ENCODE assay signal across 1 cellular context in the genomic region with DNA sequence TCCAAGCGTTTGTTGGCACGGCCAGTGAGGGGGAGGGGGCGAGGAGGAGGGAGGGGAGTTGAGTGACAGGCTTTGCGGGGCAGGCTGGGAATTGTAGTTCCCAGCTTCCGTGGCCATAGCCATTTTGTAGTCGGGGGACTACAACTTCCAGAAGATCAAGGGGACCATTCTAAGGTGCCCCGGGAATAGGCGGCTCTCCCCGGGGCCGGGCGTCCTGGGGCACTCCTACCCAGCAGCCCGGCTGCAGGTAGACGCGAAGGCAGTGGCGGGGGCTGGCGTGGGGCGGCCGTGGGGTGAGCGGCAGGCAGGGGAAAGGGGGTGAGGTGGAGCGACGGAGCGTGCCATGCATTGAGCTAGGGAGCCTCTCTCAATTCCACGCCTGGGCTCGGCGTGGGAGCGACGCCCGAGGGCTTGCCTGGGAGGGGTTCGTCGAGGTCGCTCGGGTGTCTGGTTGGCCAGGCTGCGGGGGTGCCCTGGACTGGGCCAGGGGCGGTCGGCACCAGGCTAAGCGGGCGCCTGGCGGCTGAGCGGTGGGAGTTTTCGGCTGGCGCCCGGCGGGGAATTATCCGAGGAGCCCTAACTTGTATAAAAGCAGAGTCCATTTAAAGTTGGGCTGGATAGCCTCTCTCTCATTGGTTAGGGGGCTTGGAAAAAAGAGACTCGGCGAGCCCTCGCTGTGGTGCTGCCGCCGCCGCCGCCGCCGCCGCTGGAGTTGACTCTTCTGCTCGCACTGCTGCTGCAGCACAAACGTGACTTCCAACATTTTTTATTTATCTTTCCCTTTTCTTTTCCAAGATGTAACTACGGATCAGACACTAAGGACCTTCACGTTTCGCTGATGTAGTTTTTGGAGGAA.
TF ChIP-seq lines count a peak whose summit lies in the region.

A gene (plus strand): TSS at position 709 of the 856 bp plus-strand sequence. CDS start 471 bp downstream, outside the sequence.

TF ChIP-seq in HepG2, 621 proteins besides CTCF, POLR2A, EP300 and RAD21 (continued from another document and continues in another):
- TF ChIP-seq ZNF563 (CRISPR knock-in tag; IDR thresholded peaks at IDR 0.05) (peak; percentile 71; the same call in 1 of the 2 replicates), GABPB1 (CRISPR knock-in tag; IDR thresholded peaks at IDR 0.05) (peak; percentile 85), KAT8 (CRISPR knock-in tag; IDR thresholded peaks at IDR 0.05) (peak; percentile 76), FOXJ3 (CRISPR knock-in tag; IDR thresholded peaks at IDR 0.05; ENCODE audit: borderline replicate concordance) (peak; percentile 4; the same call in 1 of the 2 replicates), ZNF558 (CRISPR knock-in tag; IDR thresholded peaks at IDR 0.05; ENCODE audit: borderline replicate concordance) (no peak), NFYC (CRISPR knock-in tag; IDR thresholded peaks at IDR 0.05) (peak; percentile 67), TGIF2 (CRISPR knock-in tag; IDR thresholded peaks at IDR 0.05) (no peak; the same call in 1 of the 2 replicates), ZNF251 (CRISPR knock-in tag; IDR thresholded peaks at IDR 0.05) (0 out of 2 replicates have a peak, but pooled peaks have one; percentile 35), REL (CRISPR knock-in tag; conservative IDR thresholded peaks at IDR 0.05) (no peak), PHF20 (CRISPR knock-in tag; IDR thresholded peaks at IDR 0.05) (no peak; the same call in 1 of the 2 replicates), MYNN (CRISPR knock-in tag; IDR thresholded peaks at IDR 0.05; ENCODE audit: low read depth) (no peak), ZBTB7A (CRISPR knock-in tag; IDR thresholded peaks at IDR 0.05) (no peak), NFIC (IDR thresholded peaks at IDR 0.05; ENCODE audit: low read length) (no peak), MXI1 (IDR thresholded peaks at IDR 0.05; ENCODE audit: borderline replicate concordance, low read depth, low read length) (peak; percentile 63; the same call in 1 of the 3 replicates), ZNF776 (CRISPR knock-in tag; IDR thresholded peaks at IDR 0.05) (no peak), SCMH1 (CRISPR knock-in tag; IDR thresholded peaks at IDR 0.05; ENCODE audit: borderline replicate concordance) (no peak), MIXL1 (CRISPR knock-in tag; IDR thresholded peaks at IDR 0.05) (0 out of 2 replicates have a peak, but pooled peaks have one; percentile 19), NCOA1 (CRISPR knock-in tag; IDR thresholded peaks at IDR 0.05) (peak; percentile 90), ZBTB1 (CRISPR knock-in tag; IDR thresholded peaks at IDR 0.05; ENCODE audit: borderline replicate concordance) (no peak)
- TF ChIP-seq, protein P1, sequence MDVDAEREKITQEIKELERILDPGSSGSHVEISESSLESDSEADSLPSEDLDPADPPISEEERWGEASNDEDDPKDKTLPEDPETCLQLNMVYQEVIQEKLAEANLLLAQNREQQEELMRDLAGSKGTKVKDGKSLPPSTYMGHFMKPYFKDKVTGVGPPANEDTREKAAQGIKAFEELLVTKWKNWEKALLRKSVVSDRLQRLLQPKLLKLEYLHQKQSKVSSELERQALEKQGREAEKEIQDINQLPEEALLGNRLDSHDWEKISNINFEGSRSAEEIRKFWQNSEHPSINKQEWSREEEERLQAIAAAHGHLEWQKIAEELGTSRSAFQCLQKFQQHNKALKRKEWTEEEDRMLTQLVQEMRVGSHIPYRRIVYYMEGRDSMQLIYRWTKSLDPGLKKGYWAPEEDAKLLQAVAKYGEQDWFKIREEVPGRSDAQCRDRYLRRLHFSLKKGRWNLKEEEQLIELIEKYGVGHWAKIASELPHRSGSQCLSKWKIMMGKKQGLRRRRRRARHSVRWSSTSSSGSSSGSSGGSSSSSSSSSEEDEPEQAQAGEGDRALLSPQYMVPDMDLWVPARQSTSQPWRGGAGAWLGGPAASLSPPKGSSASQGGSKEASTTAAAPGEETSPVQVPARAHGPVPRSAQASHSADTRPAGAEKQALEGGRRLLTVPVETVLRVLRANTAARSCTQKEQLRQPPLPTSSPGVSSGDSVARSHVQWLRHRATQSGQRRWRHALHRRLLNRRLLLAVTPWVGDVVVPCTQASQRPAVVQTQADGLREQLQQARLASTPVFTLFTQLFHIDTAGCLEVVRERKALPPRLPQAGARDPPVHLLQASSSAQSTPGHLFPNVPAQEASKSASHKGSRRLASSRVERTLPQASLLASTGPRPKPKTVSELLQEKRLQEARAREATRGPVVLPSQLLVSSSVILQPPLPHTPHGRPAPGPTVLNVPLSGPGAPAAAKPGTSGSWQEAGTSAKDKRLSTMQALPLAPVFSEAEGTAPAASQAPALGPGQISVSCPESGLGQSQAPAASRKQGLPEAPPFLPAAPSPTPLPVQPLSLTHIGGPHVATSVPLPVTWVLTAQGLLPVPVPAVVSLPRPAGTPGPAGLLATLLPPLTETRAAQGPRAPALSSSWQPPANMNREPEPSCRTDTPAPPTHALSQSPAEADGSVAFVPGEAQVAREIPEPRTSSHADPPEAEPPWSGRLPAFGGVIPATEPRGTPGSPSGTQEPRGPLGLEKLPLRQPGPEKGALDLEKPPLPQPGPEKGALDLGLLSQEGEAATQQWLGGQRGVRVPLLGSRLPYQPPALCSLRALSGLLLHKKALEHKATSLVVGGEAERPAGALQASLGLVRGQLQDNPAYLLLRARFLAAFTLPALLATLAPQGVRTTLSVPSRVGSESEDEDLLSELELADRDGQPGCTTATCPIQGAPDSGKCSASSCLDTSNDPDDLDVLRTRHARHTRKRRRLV (CRISPR knock-in tag; IDR thresholded peaks at IDR 0.05): 0 out of 2 replicates have a peak, but pooled peaks have one; percentile 37
- TF ChIP-seq, protein P2, sequence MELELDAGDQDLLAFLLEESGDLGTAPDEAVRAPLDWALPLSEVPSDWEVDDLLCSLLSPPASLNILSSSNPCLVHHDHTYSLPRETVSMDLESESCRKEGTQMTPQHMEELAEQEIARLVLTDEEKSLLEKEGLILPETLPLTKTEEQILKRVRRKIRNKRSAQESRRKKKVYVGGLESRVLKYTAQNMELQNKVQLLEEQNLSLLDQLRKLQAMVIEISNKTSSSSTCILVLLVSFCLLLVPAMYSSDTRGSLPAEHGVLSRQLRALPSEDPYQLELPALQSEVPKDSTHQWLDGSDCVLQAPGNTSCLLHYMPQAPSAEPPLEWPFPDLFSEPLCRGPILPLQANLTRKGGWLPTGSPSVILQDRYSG (CRISPR knock-in tag; IDR thresholded peaks at IDR 0.05): no peak; the same call in 1 of the 2 replicates
- TF ChIP-seq, protein P3, sequence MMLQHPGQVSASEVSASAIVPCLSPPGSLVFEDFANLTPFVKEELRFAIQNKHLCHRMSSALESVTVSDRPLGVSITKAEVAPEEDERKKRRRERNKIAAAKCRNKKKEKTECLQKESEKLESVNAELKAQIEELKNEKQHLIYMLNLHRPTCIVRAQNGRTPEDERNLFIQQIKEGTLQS (CRISPR knock-in tag; IDR thresholded peaks at IDR 0.05): no peak
- TF ChIP-seq, protein P4, sequence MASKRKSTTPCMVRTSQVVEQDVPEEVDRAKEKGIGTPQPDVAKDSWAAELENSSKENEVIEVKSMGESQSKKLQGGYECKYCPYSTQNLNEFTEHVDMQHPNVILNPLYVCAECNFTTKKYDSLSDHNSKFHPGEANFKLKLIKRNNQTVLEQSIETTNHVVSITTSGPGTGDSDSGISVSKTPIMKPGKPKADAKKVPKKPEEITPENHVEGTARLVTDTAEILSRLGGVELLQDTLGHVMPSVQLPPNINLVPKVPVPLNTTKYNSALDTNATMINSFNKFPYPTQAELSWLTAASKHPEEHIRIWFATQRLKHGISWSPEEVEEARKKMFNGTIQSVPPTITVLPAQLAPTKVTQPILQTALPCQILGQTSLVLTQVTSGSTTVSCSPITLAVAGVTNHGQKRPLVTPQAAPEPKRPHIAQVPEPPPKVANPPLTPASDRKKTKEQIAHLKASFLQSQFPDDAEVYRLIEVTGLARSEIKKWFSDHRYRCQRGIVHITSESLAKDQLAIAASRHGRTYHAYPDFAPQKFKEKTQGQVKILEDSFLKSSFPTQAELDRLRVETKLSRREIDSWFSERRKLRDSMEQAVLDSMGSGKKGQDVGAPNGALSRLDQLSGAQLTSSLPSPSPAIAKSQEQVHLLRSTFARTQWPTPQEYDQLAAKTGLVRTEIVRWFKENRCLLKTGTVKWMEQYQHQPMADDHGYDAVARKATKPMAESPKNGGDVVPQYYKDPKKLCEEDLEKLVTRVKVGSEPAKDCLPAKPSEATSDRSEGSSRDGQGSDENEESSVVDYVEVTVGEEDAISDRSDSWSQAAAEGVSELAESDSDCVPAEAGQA (IDR thresholded peaks at IDR 0.05; ENCODE audit: low read depth): peak; percentile 20; the same call in 1 of the 2 replicates
- TF ChIP-seq, protein P4 (CRISPR knock-in tag; IDR thresholded peaks at IDR 0.05; ENCODE audit: borderline replicate concordance): no peak
- TF ChIP-seq, protein P5, sequence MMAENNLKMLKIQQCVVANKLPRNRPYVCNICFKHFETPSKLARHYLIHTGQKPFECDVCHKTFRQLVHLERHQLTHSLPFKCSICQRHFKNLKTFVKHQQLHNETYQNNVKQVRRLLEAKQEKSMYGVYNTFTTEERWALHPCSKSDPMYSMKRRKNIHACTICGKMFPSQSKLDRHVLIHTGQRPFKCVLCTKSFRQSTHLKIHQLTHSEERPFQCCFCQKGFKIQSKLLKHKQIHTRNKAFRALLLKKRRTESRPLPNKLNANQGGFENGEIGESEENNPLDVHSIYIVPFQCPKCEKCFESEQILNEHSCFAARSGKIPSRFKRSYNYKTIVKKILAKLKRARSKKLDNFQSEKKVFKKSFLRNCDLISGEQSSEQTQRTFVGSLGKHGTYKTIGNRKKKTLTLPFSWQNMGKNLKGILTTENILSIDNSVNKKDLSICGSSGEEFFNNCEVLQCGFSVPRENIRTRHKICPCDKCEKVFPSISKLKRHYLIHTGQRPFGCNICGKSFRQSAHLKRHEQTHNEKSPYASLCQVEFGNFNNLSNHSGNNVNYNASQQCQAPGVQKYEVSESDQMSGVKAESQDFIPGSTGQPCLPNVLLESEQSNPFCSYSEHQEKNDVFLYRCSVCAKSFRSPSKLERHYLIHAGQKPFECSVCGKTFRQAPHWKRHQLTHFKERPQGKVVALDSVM (CRISPR knock-in tag; IDR thresholded peaks at IDR 0.05): 0 out of 2 replicates have a peak, but pooled peaks have one; percentile 19
- TF ChIP-seq, protein P6, sequence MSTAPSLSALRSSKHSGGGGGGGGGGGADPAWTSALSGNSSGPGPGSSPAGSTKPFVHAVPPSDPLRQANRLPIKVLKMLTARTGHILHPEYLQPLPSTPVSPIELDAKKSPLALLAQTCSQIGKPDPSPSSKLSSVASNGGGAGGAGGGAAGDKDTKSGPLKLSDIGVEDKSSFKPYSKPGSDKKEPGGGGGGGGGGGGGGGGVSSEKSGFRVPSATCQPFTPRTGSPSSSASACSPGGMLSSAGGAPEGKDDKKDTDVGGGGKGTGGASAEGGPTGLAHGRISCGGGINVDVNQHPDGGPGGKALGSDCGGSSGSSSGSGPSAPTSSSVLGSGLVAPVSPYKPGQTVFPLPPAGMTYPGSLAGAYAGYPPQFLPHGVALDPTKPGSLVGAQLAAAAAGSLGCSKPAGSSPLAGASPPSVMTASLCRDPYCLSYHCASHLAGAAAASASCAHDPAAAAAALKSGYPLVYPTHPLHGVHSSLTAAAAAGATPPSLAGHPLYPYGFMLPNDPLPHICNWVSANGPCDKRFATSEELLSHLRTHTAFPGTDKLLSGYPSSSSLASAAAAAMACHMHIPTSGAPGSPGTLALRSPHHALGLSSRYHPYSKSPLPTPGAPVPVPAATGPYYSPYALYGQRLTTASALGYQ (CRISPR knock-in tag; IDR thresholded peaks at IDR 0.05): peak; percentile 34; the same call in 1 of the 2 replicates
- TF ChIP-seq, protein P7, sequence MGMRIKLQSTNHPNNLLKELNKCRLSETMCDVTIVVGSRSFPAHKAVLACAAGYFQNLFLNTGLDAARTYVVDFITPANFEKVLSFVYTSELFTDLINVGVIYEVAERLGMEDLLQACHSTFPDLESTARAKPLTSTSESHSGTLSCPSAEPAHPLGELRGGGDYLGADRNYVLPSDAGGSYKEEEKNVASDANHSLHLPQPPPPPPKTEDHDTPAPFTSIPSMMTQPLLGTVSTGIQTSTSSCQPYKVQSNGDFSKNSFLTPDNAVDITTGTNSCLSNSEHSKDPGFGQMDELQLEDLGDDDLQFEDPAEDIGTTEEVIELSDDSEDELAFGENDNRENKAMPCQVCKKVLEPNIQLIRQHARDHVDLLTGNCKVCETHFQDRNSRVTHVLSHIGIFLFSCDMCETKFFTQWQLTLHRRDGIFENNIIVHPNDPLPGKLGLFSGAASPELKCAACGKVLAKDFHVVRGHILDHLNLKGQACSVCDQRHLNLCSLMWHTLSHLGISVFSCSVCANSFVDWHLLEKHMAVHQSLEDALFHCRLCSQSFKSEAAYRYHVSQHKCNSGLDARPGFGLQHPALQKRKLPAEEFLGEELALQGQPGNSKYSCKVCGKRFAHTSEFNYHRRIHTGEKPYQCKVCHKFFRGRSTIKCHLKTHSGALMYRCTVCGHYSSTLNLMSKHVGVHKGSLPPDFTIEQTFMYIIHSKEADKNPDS (CRISPR knock-in tag; IDR thresholded peaks at IDR 0.05): peak; percentile 78; the same call in 1 of the 2 replicates
- TF ChIP-seq, protein P8, sequence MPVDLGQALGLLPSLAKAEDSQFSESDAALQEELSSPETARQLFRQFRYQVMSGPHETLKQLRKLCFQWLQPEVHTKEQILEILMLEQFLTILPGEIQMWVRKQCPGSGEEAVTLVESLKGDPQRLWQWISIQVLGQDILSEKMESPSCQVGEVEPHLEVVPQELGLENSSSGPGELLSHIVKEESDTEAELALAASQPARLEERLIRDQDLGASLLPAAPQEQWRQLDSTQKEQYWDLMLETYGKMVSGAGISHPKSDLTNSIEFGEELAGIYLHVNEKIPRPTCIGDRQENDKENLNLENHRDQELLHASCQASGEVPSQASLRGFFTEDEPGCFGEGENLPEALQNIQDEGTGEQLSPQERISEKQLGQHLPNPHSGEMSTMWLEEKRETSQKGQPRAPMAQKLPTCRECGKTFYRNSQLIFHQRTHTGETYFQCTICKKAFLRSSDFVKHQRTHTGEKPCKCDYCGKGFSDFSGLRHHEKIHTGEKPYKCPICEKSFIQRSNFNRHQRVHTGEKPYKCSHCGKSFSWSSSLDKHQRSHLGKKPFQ (CRISPR knock-in tag; IDR thresholded peaks at IDR 0.05; ENCODE audit: insufficient replicate concordance): no peak
